1 cellular context compared by ENCODE assay signal in the genomic region with DNA sequence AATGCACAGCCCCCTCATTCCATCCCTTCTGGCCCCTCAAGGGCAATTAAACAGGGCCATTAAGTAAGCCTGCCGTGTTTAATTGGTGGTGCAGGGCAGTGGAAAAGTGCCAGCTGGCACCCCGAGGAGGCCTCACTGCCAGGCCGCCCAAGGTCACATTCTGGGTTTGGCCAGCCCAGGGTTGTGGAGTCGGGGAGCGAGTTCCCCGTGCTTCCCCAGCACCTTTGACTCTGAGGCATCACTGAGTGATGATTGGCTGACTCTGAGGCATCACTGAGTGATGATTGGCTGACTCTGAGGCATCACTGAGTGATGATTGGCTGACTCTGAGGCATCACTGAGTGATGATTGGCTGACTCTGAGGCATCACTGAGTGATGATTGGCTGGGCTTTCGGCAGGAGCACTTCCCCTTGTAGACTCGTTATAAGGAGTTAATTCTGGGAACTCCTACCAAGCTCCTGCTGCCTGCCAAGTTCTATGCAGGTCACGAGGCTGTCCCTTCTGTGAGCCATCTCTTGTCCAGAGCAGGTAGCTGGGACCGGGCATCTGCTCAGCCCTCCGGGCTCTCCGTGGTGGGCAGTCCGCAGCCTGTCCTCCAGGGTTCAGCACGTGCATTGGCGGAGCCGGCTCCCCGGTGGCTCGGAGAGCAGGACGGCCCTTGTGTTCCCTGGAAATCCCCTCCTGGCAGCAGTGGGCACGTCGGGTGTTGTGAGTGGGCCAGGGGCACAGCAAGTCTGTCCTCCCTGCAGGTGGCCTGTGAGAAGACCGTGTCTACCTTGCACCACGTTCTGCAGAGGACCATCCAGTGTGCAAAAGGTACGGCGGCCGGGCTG.
A peak's percentile ranks its signal among the peaks of the same experiment; 100 is the strongest.
TF ChIP-seq lines count a peak whose summit lies in the region.

No MANE protein-coding gene starts in this region.

TF ChIP-seq in HCT116, 20 proteins besides CTCF, POLR2A, EP300 and RAD21:
- TF ChIP-seq, protein P1, sequence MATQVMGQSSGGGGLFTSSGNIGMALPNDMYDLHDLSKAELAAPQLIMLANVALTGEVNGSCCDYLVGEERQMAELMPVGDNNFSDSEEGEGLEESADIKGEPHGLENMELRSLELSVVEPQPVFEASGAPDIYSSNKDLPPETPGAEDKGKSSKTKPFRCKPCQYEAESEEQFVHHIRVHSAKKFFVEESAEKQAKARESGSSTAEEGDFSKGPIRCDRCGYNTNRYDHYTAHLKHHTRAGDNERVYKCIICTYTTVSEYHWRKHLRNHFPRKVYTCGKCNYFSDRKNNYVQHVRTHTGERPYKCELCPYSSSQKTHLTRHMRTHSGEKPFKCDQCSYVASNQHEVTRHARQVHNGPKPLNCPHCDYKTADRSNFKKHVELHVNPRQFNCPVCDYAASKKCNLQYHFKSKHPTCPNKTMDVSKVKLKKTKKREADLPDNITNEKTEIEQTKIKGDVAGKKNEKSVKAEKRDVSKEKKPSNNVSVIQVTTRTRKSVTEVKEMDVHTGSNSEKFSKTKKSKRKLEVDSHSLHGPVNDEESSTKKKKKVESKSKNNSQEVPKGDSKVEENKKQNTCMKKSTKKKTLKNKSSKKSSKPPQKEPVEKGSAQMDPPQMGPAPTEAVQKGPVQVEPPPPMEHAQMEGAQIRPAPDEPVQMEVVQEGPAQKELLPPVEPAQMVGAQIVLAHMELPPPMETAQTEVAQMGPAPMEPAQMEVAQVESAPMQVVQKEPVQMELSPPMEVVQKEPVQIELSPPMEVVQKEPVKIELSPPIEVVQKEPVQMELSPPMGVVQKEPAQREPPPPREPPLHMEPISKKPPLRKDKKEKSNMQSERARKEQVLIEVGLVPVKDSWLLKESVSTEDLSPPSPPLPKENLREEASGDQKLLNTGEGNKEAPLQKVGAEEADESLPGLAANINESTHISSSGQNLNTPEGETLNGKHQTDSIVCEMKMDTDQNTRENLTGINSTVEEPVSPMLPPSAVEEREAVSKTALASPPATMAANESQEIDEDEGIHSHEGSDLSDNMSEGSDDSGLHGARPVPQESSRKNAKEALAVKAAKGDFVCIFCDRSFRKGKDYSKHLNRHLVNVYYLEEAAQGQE (IDR thresholded peaks at IDR 0.05; ENCODE audit: low read depth), result no peak
- no peak for TF ChIP-seq ELF1 (IDR thresholded peaks at IDR 0.05; ENCODE audit: borderline replicate concordance, low read depth)
- TF ChIP-seq SRF (IDR thresholded peaks at IDR 0.05; ENCODE audit: low read depth), result no peak
- TF ChIP-seq SP1 (IDR thresholded peaks at IDR 0.05; ENCODE audit: low read depth), result peak; percentile 58; the same call in 1 of the 2 replicates
- TF ChIP-seq, protein P2, sequence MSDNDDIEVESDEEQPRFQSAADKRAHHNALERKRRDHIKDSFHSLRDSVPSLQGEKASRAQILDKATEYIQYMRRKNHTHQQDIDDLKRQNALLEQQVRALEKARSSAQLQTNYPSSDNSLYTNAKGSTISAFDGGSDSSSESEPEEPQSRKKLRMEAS (IDR thresholded peaks at IDR 0.05), result no peak
- no peak for TF ChIP-seq POLR2AphosphoS5 (IDR thresholded peaks at IDR 0.05; ENCODE audit: low read depth, low read length)
